1 cellular context compared by ENCODE assay signal in the genomic region with DNA sequence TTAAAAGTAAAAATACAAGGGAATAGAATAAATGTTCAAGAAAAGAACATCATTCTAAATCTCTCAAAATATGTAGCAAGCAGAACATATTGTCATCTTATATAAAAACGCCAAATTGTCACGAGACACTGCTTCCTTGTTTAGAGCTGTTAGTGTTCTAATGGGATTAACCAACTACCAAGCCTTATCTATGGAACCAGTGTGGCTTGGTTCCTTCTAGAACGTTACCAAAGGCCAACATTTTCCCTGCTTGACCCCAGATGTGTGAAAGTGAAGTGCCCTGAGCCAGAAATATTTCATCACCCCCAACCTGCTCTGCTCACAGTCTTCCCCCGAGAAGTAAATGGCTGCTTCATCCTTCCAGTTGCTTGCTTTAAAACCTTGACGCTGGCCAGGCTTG.
TF ChIP-seq lines count a peak whose summit lies in the region.

No MANE protein-coding gene starts in this region.

TF ChIP-seq in K562, 482 proteins besides CTCF, POLR2A, EP300 and RAD21 (continued from another document and continues in another):
- TF ChIP-seq, protein P1, sequence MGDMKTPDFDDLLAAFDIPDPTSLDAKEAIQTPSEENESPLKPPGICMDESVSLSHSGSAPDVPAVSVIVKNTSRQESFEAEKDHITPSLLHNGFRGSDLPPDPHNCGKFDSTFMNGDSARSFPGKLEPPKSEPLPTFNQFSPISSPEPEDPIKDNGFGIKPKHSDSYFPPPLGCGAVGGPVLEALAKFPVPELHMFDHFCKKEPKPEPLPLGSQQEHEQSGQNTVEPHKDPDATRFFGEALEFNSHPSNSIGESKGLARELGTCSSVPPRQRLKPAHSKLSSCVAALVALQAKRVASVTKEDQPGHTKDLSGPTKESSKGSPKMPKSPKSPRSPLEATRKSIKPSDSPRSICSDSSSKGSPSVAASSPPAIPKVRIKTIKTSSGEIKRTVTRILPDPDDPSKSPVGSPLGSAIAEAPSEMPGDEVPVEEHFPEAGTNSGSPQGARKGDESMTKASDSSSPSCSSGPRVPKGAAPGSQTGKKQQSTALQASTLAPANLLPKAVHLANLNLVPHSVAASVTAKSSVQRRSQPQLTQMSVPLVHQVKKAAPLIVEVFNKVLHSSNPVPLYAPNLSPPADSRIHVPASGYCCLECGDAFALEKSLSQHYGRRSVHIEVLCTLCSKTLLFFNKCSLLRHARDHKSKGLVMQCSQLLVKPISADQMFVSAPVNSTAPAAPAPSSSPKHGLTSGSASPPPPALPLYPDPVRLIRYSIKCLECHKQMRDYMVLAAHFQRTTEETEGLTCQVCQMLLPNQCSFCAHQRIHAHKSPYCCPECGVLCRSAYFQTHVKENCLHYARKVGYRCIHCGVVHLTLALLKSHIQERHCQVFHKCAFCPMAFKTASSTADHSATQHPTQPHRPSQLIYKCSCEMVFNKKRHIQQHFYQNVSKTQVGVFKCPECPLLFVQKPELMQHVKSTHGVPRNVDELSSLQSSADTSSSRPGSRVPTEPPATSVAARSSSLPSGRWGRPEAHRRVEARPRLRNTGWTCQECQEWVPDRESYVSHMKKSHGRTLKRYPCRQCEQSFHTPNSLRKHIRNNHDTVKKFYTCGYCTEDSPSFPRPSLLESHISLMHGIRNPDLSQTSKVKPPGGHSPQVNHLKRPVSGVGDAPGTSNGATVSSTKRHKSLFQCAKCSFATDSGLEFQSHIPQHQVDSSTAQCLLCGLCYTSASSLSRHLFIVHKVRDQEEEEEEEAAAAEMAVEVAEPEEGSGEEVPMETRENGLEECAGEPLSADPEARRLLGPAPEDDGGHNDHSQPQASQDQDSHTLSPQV (IDR thresholded peaks at IDR 0.05), result peak; percentile 71
- TF ChIP-seq ZNF384 (IDR thresholded peaks at IDR 0.05; ENCODE audit: low read depth, low read length) (no peak), SREBF2 (CRISPR knock-in tag; IDR thresholded peaks at IDR 0.05) (no peak), YY1 (IDR thresholded peaks at IDR 0.05; ENCODE audit: borderline replicate concordance in 1 of 3, control insufficient read depth in 1 of 3, extremely low read depth in 1 of 3, insufficient read depth in 3 of 3, insufficient read length in 1 of 3, insufficient replicate concordance in 2 of 3, low read depth in 1 of 3, low read length in 2 of 3) (no peak), SMC3 (conservative IDR thresholded peaks at IDR 0.05; ENCODE audit: insufficient read depth, low read depth, low read length) (no peak), HLTF (IDR thresholded peaks at IDR 0.05) (no peak), ELF4 (CRISPR knock-in tag; IDR thresholded peaks at IDR 0.05) (no peak), NCOA4 (IDR thresholded peaks at IDR 0.05; ENCODE audit: partially characterized antibody) (no peak), CBX8 (IDR thresholded peaks at IDR 0.05; ENCODE audit: borderline replicate concordance, extremely low read depth, low read depth, low read length, poor library complexity, severe bottlenecking) (no peak), TAL1 (IDR thresholded peaks at IDR 0.05) (peak; percentile 68), HOXB6 (CRISPR knock-in tag; IDR thresholded peaks at IDR 0.05; ENCODE audit: borderline replicate concordance) (no peak), CCNT2 (IDR thresholded peaks at IDR 0.05; ENCODE audit: borderline replicate concordance, extremely low read depth, insufficient read length, low read depth, low read length) (no peak), ATF7 (IDR thresholded peaks at IDR 0.05) (0 out of 2 replicates have a peak, but pooled peaks have one; percentile 15), RBM14 (IDR thresholded peaks at IDR 0.05; ENCODE audit: borderline replicate concordance, insufficient read depth, low read depth, low read length) (no peak), ZNF431 (CRISPR knock-in tag; IDR thresholded peaks at IDR 0.05) (no peak), POLR2G (IDR thresholded peaks at IDR 0.05; ENCODE audit: low read depth, low read length) (no peak), XRCC3 (IDR thresholded peaks at IDR 0.05) (no peak), SIX5 (IDR thresholded peaks at IDR 0.05; ENCODE audit: borderline replicate concordance in 1 of 2, insufficient read depth in 1 of 2, low read depth in 1 of 2, low read length in 2 of 2) (no peak), ZNF41 (CRISPR knock-in tag; conservative IDR thresholded peaks at IDR 0.05) (no peak), RNF2 (IDR thresholded peaks at IDR 0.05) (peak; percentile 56; the same call in 1 of the 2 replicates), CXXC5 (CRISPR knock-in tag; IDR thresholded peaks at IDR 0.05) (no peak), POU5F1 (IDR thresholded peaks at IDR 0.05; ENCODE audit: borderline replicate concordance, low read depth, low read length, partially characterized antibody) (no peak), ZNF316 (IDR thresholded peaks at IDR 0.05) (no peak), BCOR (IDR thresholded peaks at IDR 0.05) (no peak), CBFA2T3 (IDR thresholded peaks at IDR 0.05) (peak; percentile 82), ATF1 (CRISPR knock-in tag; IDR thresholded peaks at IDR 0.05) (no peak), ATF1 (tag; IDR thresholded peaks at IDR 0.05) (no peak), MAFG (tag; conservative IDR thresholded peaks at IDR 0.05) (no peak), ZNF212 (CRISPR knock-in tag; IDR thresholded peaks at IDR 0.05) (no peak), CREB1 (IDR thresholded peaks at IDR 0.05) (no peak), CREB1 (CRISPR knock-in tag; IDR thresholded peaks at IDR 0.05) (no peak), L3MBTL2 (IDR thresholded peaks at IDR 0.05) (peak; percentile 44), CHCHD3 (CRISPR knock-in tag; IDR thresholded peaks at IDR 0.05) (no peak)
- TF ChIP-seq, protein P2, sequence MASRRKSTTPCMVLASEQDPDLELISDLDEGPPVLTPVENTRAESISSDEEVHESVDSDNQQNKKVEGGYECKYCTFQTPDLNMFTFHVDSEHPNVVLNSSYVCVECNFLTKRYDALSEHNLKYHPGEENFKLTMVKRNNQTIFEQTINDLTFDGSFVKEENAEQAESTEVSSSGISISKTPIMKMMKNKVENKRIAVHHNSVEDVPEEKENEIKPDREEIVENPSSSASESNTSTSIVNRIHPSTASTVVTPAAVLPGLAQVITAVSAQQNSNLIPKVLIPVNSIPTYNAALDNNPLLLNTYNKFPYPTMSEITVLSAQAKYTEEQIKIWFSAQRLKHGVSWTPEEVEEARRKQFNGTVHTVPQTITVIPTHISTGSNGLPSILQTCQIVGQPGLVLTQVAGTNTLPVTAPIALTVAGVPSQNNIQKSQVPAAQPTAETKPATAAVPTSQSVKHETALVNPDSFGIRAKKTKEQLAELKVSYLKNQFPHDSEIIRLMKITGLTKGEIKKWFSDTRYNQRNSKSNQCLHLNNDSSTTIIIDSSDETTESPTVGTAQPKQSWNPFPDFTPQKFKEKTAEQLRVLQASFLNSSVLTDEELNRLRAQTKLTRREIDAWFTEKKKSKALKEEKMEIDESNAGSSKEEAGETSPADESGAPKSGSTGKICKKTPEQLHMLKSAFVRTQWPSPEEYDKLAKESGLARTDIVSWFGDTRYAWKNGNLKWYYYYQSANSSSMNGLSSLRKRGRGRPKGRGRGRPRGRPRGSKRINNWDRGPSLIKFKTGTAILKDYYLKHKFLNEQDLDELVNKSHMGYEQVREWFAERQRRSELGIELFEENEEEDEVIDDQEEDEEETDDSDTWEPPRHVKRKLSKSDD (conservative IDR thresholded peaks at IDR 0.05; ENCODE audit: low read length), result no peak
- TF ChIP-seq, protein P3, sequence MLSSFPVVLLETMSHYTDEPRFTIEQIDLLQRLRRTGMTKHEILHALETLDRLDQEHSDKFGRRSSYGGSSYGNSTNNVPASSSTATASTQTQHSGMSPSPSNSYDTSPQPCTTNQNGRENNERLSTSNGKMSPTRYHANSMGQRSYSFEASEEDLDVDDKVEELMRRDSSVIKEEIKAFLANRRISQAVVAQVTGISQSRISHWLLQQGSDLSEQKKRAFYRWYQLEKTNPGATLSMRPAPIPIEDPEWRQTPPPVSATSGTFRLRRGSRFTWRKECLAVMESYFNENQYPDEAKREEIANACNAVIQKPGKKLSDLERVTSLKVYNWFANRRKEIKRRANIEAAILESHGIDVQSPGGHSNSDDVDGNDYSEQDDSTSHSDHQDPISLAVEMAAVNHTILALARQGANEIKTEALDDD (IDR thresholded peaks at IDR 0.05), result peak; percentile 77
- TF ChIP-seq, protein P4, sequence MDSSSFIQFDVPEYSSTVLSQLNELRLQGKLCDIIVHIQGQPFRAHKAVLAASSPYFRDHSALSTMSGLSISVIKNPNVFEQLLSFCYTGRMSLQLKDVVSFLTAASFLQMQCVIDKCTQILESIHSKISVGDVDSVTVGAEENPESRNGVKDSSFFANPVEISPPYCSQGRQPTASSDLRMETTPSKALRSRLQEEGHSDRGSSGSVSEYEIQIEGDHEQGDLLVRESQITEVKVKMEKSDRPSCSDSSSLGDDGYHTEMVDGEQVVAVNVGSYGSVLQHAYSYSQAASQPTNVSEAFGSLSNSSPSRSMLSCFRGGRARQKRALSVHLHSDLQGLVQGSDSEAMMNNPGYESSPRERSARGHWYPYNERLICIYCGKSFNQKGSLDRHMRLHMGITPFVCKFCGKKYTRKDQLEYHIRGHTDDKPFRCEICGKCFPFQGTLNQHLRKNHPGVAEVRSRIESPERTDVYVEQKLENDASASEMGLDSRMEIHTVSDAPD (CRISPR knock-in tag; IDR thresholded peaks at IDR 0.05), result no peak
- TF ChIP-seq, protein P5, sequence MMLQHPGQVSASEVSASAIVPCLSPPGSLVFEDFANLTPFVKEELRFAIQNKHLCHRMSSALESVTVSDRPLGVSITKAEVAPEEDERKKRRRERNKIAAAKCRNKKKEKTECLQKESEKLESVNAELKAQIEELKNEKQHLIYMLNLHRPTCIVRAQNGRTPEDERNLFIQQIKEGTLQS (IDR thresholded peaks at IDR 0.05), result peak; percentile 79
- TF ChIP-seq, protein P5 (CRISPR knock-in tag; conservative IDR thresholded peaks at IDR 0.05), result no peak
- TF ChIP-seq, protein P6, sequence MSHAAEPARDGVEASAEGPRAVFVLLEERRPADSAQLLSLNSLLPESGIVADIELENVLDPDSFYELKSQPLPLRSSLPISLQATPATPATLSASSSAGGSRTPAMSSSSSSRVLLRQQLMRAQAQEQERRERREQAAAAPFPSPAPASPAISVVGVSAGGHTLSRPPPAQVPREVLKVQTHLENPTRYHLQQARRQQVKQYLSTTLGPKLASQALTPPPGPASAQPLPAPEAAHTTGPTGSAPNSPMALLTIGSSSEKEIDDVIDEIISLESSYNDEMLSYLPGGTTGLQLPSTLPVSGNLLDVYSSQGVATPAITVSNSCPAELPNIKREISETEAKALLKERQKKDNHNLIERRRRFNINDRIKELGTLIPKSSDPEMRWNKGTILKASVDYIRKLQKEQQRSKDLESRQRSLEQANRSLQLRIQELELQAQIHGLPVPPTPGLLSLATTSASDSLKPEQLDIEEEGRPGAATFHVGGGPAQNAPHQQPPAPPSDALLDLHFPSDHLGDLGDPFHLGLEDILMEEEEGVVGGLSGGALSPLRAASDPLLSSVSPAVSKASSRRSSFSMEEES (CRISPR knock-in tag; IDR thresholded peaks at IDR 0.05), result peak; percentile 27; the same call in 1 of the 2 replicates
- TF ChIP-seq, protein P7, sequence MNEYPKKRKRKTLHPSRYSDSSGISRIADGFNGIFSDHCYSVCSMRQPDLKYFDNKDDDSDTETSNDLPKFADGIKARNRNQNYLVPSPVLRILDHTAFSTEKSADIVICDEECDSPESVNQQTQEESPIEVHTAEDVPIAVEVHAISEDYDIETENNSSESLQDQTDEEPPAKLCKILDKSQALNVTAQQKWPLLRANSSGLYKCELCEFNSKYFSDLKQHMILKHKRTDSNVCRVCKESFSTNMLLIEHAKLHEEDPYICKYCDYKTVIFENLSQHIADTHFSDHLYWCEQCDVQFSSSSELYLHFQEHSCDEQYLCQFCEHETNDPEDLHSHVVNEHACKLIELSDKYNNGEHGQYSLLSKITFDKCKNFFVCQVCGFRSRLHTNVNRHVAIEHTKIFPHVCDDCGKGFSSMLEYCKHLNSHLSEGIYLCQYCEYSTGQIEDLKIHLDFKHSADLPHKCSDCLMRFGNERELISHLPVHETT (CRISPR knock-in tag; conservative IDR thresholded peaks at IDR 0.05 in 1 of 2, IDR thresholded peaks at IDR 0.05 in 1 of 2), result no peak
- TF ChIP-seq, protein P8, sequence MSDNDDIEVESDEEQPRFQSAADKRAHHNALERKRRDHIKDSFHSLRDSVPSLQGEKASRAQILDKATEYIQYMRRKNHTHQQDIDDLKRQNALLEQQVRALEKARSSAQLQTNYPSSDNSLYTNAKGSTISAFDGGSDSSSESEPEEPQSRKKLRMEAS (CRISPR knock-in tag; IDR thresholded peaks at IDR 0.05), result no peak
- TF ChIP-seq, protein P9, sequence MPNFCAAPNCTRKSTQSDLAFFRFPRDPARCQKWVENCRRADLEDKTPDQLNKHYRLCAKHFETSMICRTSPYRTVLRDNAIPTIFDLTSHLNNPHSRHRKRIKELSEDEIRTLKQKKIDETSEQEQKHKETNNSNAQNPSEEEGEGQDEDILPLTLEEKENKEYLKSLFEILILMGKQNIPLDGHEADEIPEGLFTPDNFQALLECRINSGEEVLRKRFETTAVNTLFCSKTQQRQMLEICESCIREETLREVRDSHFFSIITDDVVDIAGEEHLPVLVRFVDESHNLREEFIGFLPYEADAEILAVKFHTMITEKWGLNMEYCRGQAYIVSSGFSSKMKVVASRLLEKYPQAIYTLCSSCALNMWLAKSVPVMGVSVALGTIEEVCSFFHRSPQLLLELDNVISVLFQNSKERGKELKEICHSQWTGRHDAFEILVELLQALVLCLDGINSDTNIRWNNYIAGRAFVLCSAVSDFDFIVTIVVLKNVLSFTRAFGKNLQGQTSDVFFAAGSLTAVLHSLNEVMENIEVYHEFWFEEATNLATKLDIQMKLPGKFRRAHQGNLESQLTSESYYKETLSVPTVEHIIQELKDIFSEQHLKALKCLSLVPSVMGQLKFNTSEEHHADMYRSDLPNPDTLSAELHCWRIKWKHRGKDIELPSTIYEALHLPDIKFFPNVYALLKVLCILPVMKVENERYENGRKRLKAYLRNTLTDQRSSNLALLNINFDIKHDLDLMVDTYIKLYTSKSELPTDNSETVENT (CRISPR knock-in tag; IDR thresholded peaks at IDR 0.05), result no peak
- TF ChIP-seq, protein P10, sequence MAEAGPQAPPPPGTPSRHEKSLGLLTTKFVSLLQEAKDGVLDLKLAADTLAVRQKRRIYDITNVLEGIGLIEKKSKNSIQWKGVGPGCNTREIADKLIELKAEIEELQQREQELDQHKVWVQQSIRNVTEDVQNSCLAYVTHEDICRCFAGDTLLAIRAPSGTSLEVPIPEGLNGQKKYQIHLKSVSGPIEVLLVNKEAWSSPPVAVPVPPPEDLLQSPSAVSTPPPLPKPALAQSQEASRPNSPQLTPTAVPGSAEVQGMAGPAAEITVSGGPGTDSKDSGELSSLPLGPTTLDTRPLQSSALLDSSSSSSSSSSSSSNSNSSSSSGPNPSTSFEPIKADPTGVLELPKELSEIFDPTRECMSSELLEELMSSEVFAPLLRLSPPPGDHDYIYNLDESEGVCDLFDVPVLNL (CRISPR knock-in tag; IDR thresholded peaks at IDR 0.05; ENCODE audit: low read depth), result no peak
